8 cellular contexts compared by ENCODE assay signal in genomic region chr17:2041561-2042354, GRCh38.
DNase-seq lines count a peak whose midpoint lies in the region; ATAC-seq lines count a peak whose summit lies in the region.

OVCA2 (plus strand) TSS chr17:2042022; CDS start chr17:2042048, 26 bp downstream.

- H3K27me3 ChIP-seq in mucosa of rectum (ENCODE audit: control insufficient read depth in 2 of 2, insufficient read depth in 2 of 2, low read length in 2 of 2): no peaks in the 10 kb centered on the region

- H3K4me1 ChIP-seq in mucosa of rectum (ENCODE audit: control insufficient read depth in 2 of 2, insufficient read depth in 2 of 2, low read length in 2 of 2): peaks cover 12 to 17% of the 10 kb centered on the region in 2 donors

- DNase-seq in DMS 273 treated with DMSO at 0.1 percent for 48 hours (lab: John Stamatoyannopoulos, UW): peak; percentile 69
- DNase-seq in HuH-7.5 (ENCODE audit: low spot score): peak; percentile 81
- DNase-seq in OCI-M1 (lab: John Stamatoyannopoulos, UW): peak; percentile 95
- peak; percentile 97 for DNase-seq in activated T-cell treated with anti-CD3 and anti-CD28 coated beads for 4 hours
- DNase-seq in epithelial cell of prostate (ENCODE audit: low read depth, low spot score): peak; percentile 51
- DNase-seq in stimulated activated CD8-positive, alpha-beta memory T cell treated with anti-CD3 and anti-CD28 coated beads, Interleukin-7, amount 100 ng/mL, for 1 hour (ENCODE audit: low read depth in 2 of 2): peak; percentile 94 to 98

- peaks cover 5 to 22% of the 10 kb centered on the region in 2 donors for H3K36me3 ChIP-seq in mucosa of rectum (ENCODE audit: control insufficient read depth in 2 of 2, insufficient read depth in 2 of 2, low read length in 2 of 2)

- ATAC-seq in GM21447 (IDR thresholded peaks at IDR 0.05; ENCODE audit: unreplicated experiment): peak; percentile 86

- no peaks in the 10 kb centered on the region for H3K9me3 ChIP-seq in mucosa of rectum (ENCODE audit: control insufficient read depth in 2 of 2, low read length in 2 of 2)

- peak within 1 kb of the TSS; percentile 78 for H3K27ac ChIP-seq in epithelial cell of prostate
- peak within 1 kb of the TSS; percentile 81 to 85 for H3K27ac ChIP-seq in mucosa of rectum (ENCODE audit: low read depth in 2 of 2, low read length in 2 of 2)

- peak within 1 kb of the TSS; percentile 85 to 98 for H3K4me3 ChIP-seq in mucosa of rectum (ENCODE audit: low read length in 2 of 2)

- H3K9ac ChIP-seq in mucosa of rectum (ENCODE audit: low read depth in 1 of 2, low read length in 2 of 2): peak within 1 kb of the TSS; percentile 92 to 94

Comparison
In these comparisons a context has a peak if more than half of its experiments do, and no peak if none do; other contexts are left out.
1. Peak in every context shown above with its lines: DNase-seq, ATAC-seq, H3K4me3 ChIP-seq and H3K27ac ChIP-seq.